In genomic region chr1:102219463-102219862, GRCh38 we compare ENCODE assay signal across 33 cellular contexts.
A peak's percentile ranks its signal among the peaks of the same experiment; 100 is the strongest.
DNase-seq lines count a peak whose midpoint lies in the region; ATAC-seq lines count a peak whose summit lies in the region.
"Had no signal": no experiment of that assay in that cellular context is flagged by ENCODE, and none has a peak within 500 bp of the region (broad histone marks: within the 10 kb centered on the region; RNA-seq: fewer than 3 reads in every experiment).

No MANE protein-coding gene starts in this region.

- peaks cover 2% of the 10 kb centered on the region for H3K9me3 Mint-ChIP-seq in activated CD4-positive, alpha-beta memory T cell treated with anti-CD3 and anti-CD28 coated beads for 36 hours
- H3K9me3 Mint-ChIP-seq: activated CD4-positive, alpha-beta T cell treated with anti-CD3 and anti-CD28 coated beads, Interleukin-2, amount 10 ng/mL, durations not matched to agents 7 days and 5 days had no signal

- intact Hi-C loops in activated CD4-positive, alpha-beta memory T cell treated with anti-CD3 and anti-CD28 coated beads for 36 hours (cut with micrococcal nuclease): no loop called here

- CTCF ChIA-PET in activated CD4-positive, alpha-beta memory T cell treated with anti-CD3 and anti-CD28 coated beads for 36 hours (lab: Charles Lee): no interaction called here

- DNase-seq in C1 segment of cervical spinal cord (lab: John Stamatoyannopoulos, UW) (no peak), SKM-1 (lab: John Stamatoyannopoulos, UW; ENCODE audit: unreplicated experiment) (no peak)
- DNase-seq in stimulated activated CD4-positive, alpha-beta T cell treated with anti-CD3 and anti-CD28 coated beads, Interleukin-2, amount 100 ng/mL, for 24 hours: no peak
- DNase-seq in activated CD4-positive, alpha-beta memory T cell treated with anti-CD3 and anti-CD28 coated beads for 36 hours: no peak
- DNase-seq: activated CD4-positive, alpha-beta T cell treated with anti-CD3 and anti-CD28 coated beads, Interleukin-2, amount 10 ng/mL, durations not matched to agents 7 days and 5 days; activated T-cell treated with anti-CD3 and anti-CD28 coated beads, Interleukin-2, amount 50 U/mL, for 72 hours; CD4-positive, alpha-beta T cell; colonic mucosa; DND-41; effector CD8-positive, alpha-beta T cell; GF-D8; GM23248; hypothalamus; KG1; lower lobe of right lung; MG63; naive thymus-derived CD4-positive, alpha-beta T cell; NCI-H1417 treated with DMSO at 0.1 percent for 48 hours; NCI-H2029 treated with DMSO at 0.1 percent for 48 hours; NCI-H2227 treated with DMSO at 0.1 percent for 48 hours; NCI-H526; nucleus accumbens; PC-9; right lobe of liver; spleen; stimulated activated CD4-positive, alpha-beta T cell treated with anti-CD3 and anti-CD28 coated beads, Interleukin-2, amount 100 ng/mL, for 48 hours; stimulated activated naive CD8-positive, alpha-beta T cell treated with anti-CD3 and anti-CD28 coated beads, Interleukin-15, amount 100 ng/mL, for 72 hours had no signal

- H3K4me3 Mint-ChIP-seq in activated CD4-positive, alpha-beta memory T cell treated with anti-CD3 and anti-CD28 coated beads for 36 hours: no peak overlapping the region
- H3K4me3 Mint-ChIP-seq: activated CD4-positive, alpha-beta T cell treated with anti-CD3 and anti-CD28 coated beads, Interleukin-2, amount 10 ng/mL, durations not matched to agents 7 days and 5 days; activated T-cell treated with anti-CD3 and anti-CD28 coated beads, Interleukin-2, amount 50 U/mL, for 72 hours; CD4-positive, alpha-beta T cell; naive thymus-derived CD4-positive, alpha-beta T cell; stimulated activated naive CD8-positive, alpha-beta T cell treated with anti-CD3 and anti-CD28 coated beads, Interleukin-15, amount 100 ng/mL, for 72 hours; WTC11 had no signal

- no peaks in the 10 kb centered on the region for H3K36me3 Mint-ChIP-seq in activated CD4-positive, alpha-beta memory T cell treated with anti-CD3 and anti-CD28 coated beads for 36 hours
- H3K36me3 Mint-ChIP-seq: naive thymus-derived CD4-positive, alpha-beta T cell; WTC11 had no signal

- H3K27ac Mint-ChIP-seq in activated CD4-positive, alpha-beta memory T cell treated with anti-CD3 and anti-CD28 coated beads for 36 hours: no peak overlapping the region
- H3K27ac Mint-ChIP-seq: activated CD4-positive, alpha-beta T cell treated with anti-CD3 and anti-CD28 coated beads, Interleukin-2, amount 10 ng/mL, durations not matched to agents 7 days and 5 days; activated T-cell treated with anti-CD3 and anti-CD28 coated beads, Interleukin-2, amount 50 U/mL, for 72 hours; CD4-positive, alpha-beta T cell; naive thymus-derived CD4-positive, alpha-beta T cell; progenitor cell of endocrine pancreas; stimulated activated naive CD8-positive, alpha-beta T cell treated with anti-CD3 and anti-CD28 coated beads, Interleukin-15, amount 100 ng/mL, for 72 hours; WTC11 had no signal

- POLR2A ChIA-PET in activated CD4-positive, alpha-beta memory T cell treated with anti-CD3 and anti-CD28 coated beads for 36 hours (lab: Charles Lee): no interaction called here

- ATAC-seq in GM18508 (IDR thresholded peaks at IDR 0.05; ENCODE audit: insufficient read depth, unreplicated experiment): peak; percentile 51
- ATAC-seq in GM19395 (IDR thresholded peaks at IDR 0.05; ENCODE audit: unreplicated experiment): peak; percentile 71
- peak; percentile 52 for ATAC-seq in HG02759 (IDR thresholded peaks at IDR 0.05; ENCODE audit: unreplicated experiment)
- peak; percentile 85 for ATAC-seq in HG03432 (IDR thresholded peaks at IDR 0.05; ENCODE audit: unreplicated experiment)
- ATAC-seq: activated T-cell treated with anti-CD3 and anti-CD28 coated beads, Interleukin-2, amount 50 U/mL, for 72 hours; lower lobe of right lung; naive thymus-derived CD4-positive, alpha-beta T cell; right lobe of liver; stimulated activated naive CD8-positive, alpha-beta T cell treated with anti-CD3 and anti-CD28 coated beads, Interleukin-15, amount 100 ng/mL, for 72 hours; WTC11 had no signal

- H3K4me1 Mint-ChIP-seq in activated CD4-positive, alpha-beta memory T cell treated with anti-CD3 and anti-CD28 coated beads for 36 hours (ENCODE audit: low read depth): no peaks in the 10 kb centered on the region
- H3K4me1 Mint-ChIP-seq: activated CD4-positive, alpha-beta T cell treated with anti-CD3 and anti-CD28 coated beads, Interleukin-2, amount 10 ng/mL, durations not matched to agents 7 days and 5 days; naive thymus-derived CD4-positive, alpha-beta T cell; stimulated activated naive CD8-positive, alpha-beta T cell treated with anti-CD3 and anti-CD28 coated beads, Interleukin-15, amount 100 ng/mL, for 72 hours; WTC11 had no signal

- no peaks in the 10 kb centered on the region for H3K27me3 Mint-ChIP-seq in activated CD4-positive, alpha-beta memory T cell treated with anti-CD3 and anti-CD28 coated beads for 36 hours
- H3K27me3 Mint-ChIP-seq: activated CD4-positive, alpha-beta T cell treated with anti-CD3 and anti-CD28 coated beads, Interleukin-2, amount 10 ng/mL, durations not matched to agents 7 days and 5 days; CD4-positive, alpha-beta T cell; naive thymus-derived CD4-positive, alpha-beta T cell; progenitor cell of endocrine pancreas; stimulated activated naive CD8-positive, alpha-beta T cell treated with anti-CD3 and anti-CD28 coated beads, Interleukin-15, amount 100 ng/mL, for 72 hours had no signal
